ENCODE assay signal across 33 cellular contexts in genomic region chr22:31932863-31933262, GRCh38.
"Had no signal": no experiment of that assay in that cellular context is flagged by ENCODE, and none has a peak within 500 bp of the region (broad histone marks: within the 10 kb centered on the region; RNA-seq: fewer than 3 reads in every experiment).

No MANE protein-coding gene starts in this region.

- H3K36me3 Mint-ChIP-seq: activated naive CD4-positive, alpha-beta T cell treated with anti-CD3 and anti-CD28 coated beads, Interleukin-2, amount 50 U/mL, for 24 hours; memory B cell; stimulated activated naive B cell treated with anti-CD40 and anti-IgM and Interleukin-4, amounts not matched to agents 10 μg/mL and 1 μg/mL and 100 μg/mL, for 72 hours had no signal

- H3K36me3 ChIP-seq: breast epithelium, right lobe of liver, stomach, tibial artery, upper lobe of right lung, WERI-Rb-1 had no signal

- H3K4me1 ChIP-seq: breast epithelium, foreskin keratinocyte, parathyroid adenoma, right lobe of liver, stomach, tibial artery, upper lobe of right lung had no signal

- H3K27ac ChIP-seq: breast epithelium, foreskin keratinocyte, parathyroid adenoma, right lobe of liver, stomach, tibial artery, upper lobe of right lung, WERI-Rb-1 had no signal

- H3K9me3 Mint-ChIP-seq: activated CD4-positive, alpha-beta memory T cell treated with anti-CD3 and anti-CD28 coated beads, Interleukin-2, amount 10 ng/mL, durations not matched to agents 7 days and 5 days; activated CD4-positive, alpha-beta T cell treated with anti-CD3 and anti-CD28 coated beads, Interleukin-2, amount 10 ng/mL, durations not matched to agents 7 days and 5 days; activated naive CD4-positive, alpha-beta T cell treated with anti-CD3 and anti-CD28 coated beads, Interleukin-2, amount 50 U/mL, for 24 hours; activated naive CD8-positive, alpha-beta T cell treated with anti-CD3 and anti-CD28 coated beads, Interleukin-2, amount 50 U/mL, for 24 hours; activated T-cell treated with anti-CD3 and anti-CD28 coated beads, Interleukin-2, amount 50 U/mL, for 24 hours; activated T-helper 17 cell treated with anti-CD3 and anti-CD28 coated beads, Interleukin-2, amount 50 U/mL, for 72 hours; central memory CD8-positive, alpha-beta T cell; effector memory CD8-positive, alpha-beta T cell; memory B cell; naive thymus-derived CD8-positive, alpha-beta T cell; neural crest cell; stimulated activated naive B cell treated with anti-CD40 and anti-IgM and Interleukin-4, amounts not matched to agents 10 μg/mL and 1 μg/mL and 100 μg/mL, for 72 hours; T-helper 1 cell treated with Interleukin-12 subunit alpha and Interleukin-12 subunit beta and Interleukin-4 antibody, amounts not matched to agents 30 μg/mL and 1 μg/mL, for 36 hours had no signal

- H3K27me3 ChIP-seq: breast epithelium, right lobe of liver, stomach, tibial artery, upper lobe of right lung had no signal

- H3K4me3 ChIP-seq: breast epithelium, right lobe of liver, stomach, tibial artery, upper lobe of right lung had no signal

- H3K4me1 Mint-ChIP-seq: activated naive CD4-positive, alpha-beta T cell treated with anti-CD3 and anti-CD28 coated beads, Interleukin-2, amount 50 U/mL, for 24 hours; activated naive CD8-positive, alpha-beta T cell treated with anti-CD3 and anti-CD28 coated beads, Interleukin-2, amount 50 U/mL, for 24 hours; activated T-helper 17 cell treated with anti-CD3 and anti-CD28 coated beads, Interleukin-2, amount 50 U/mL, for 72 hours; central memory CD8-positive, alpha-beta T cell; memory B cell; naive thymus-derived CD8-positive, alpha-beta T cell; neural crest cell; stimulated activated naive B cell treated with anti-CD40 and anti-IgM and Interleukin-4, amounts not matched to agents 10 μg/mL and 1 μg/mL and 100 μg/mL, for 72 hours had no signal

- H3K9ac ChIP-seq: parathyroid adenoma had no signal

- H2AFZ ChIP-seq: parathyroid adenoma had no signal

- H3K9me3 ChIP-seq: breast epithelium, right lobe of liver, stomach, tibial artery, upper lobe of right lung had no signal

- H3K4me3 Mint-ChIP-seq: activated CD4-positive, alpha-beta memory T cell treated with anti-CD3 and anti-CD28 coated beads, Interleukin-2, amount 10 ng/mL, durations not matched to agents 7 days and 5 days; activated CD4-positive, alpha-beta T cell treated with anti-CD3 and anti-CD28 coated beads, Interleukin-2, amount 10 ng/mL, durations not matched to agents 7 days and 5 days; activated naive CD4-positive, alpha-beta T cell treated with anti-CD3 and anti-CD28 coated beads, Interleukin-2, amount 50 U/mL, for 24 hours; activated naive CD8-positive, alpha-beta T cell treated with anti-CD3 and anti-CD28 coated beads, Interleukin-2, amount 50 U/mL, for 24 hours; activated T-cell treated with anti-CD3 and anti-CD28 coated beads, Interleukin-2, amount 50 U/mL, for 24 hours; activated T-helper 17 cell treated with anti-CD3 and anti-CD28 coated beads, Interleukin-2, amount 50 U/mL, for 72 hours; central memory CD8-positive, alpha-beta T cell; effector memory CD8-positive, alpha-beta T cell; memory B cell; naive thymus-derived CD8-positive, alpha-beta T cell; neural crest cell; stimulated activated naive B cell treated with anti-CD40 and anti-IgM and Interleukin-4, amounts not matched to agents 10 μg/mL and 1 μg/mL and 100 μg/mL, for 72 hours; T-helper 1 cell treated with Interleukin-12 subunit alpha and Interleukin-12 subunit beta and Interleukin-4 antibody, amounts not matched to agents 30 μg/mL and 1 μg/mL, for 36 hours had no signal

- H3K27ac Mint-ChIP-seq: activated CD4-positive, alpha-beta memory T cell treated with anti-CD3 and anti-CD28 coated beads, Interleukin-2, amount 10 ng/mL, durations not matched to agents 7 days and 5 days; activated CD4-positive, alpha-beta T cell treated with anti-CD3 and anti-CD28 coated beads, Interleukin-2, amount 10 ng/mL, durations not matched to agents 7 days and 5 days; activated naive CD4-positive, alpha-beta T cell treated with anti-CD3 and anti-CD28 coated beads, Interleukin-2, amount 50 U/mL, for 24 hours; activated naive CD8-positive, alpha-beta T cell treated with anti-CD3 and anti-CD28 coated beads, Interleukin-2, amount 50 U/mL, for 24 hours; activated T-cell treated with anti-CD3 and anti-CD28 coated beads, Interleukin-2, amount 50 U/mL, for 24 hours; activated T-helper 17 cell treated with anti-CD3 and anti-CD28 coated beads, Interleukin-2, amount 50 U/mL, for 72 hours; memory B cell; stimulated activated naive B cell treated with anti-CD40 and anti-IgM and Interleukin-4, amounts not matched to agents 10 μg/mL and 1 μg/mL and 100 μg/mL, for 72 hours; T-helper 1 cell treated with Interleukin-12 subunit alpha and Interleukin-12 subunit beta and Interleukin-4 antibody, amounts not matched to agents 30 μg/mL and 1 μg/mL, for 36 hours had no signal

- DNase-seq: activated CD4-positive, alpha-beta memory T cell treated with anti-CD3 and anti-CD28 coated beads, Interleukin-2, amount 10 ng/mL, durations not matched to agents 7 days and 5 days; activated CD4-positive, alpha-beta T cell treated with anti-CD3 and anti-CD28 coated beads, Interleukin-2, amount 10 ng/mL, durations not matched to agents 7 days and 5 days; activated CD4-positive, CD25-positive, alpha-beta regulatory T cell treated with anti-CD3 and anti-CD28 coated beads, Interleukin-2, amount 50 U/mL, for 72 hours; activated CD8-positive, alpha-beta memory T cell treated with anti-CD3 and anti-CD28 coated beads, Interleukin-2, amount 50 U/mL, for 48 hours; activated gamma-delta T cell treated with Interleukin-2 at 50 U/mL for 16 hours; activated naive CD8-positive, alpha-beta T cell treated with anti-CD3 and anti-CD28 coated beads, Interleukin-2, amount 50 U/mL, for 24 hours; activated T-cell treated with anti-CD3 and anti-CD28 coated beads, Interleukin-2, amount 50 U/mL, for 24 hours; amygdala; effector memory CD8-positive, alpha-beta T cell; foreskin keratinocyte; islet precursor cell; left cardiac atrium; midbrain; naive thymus-derived CD8-positive, alpha-beta T cell; occipital lobe; stimulated activated CD4-positive, alpha-beta T cell treated with anti-CD3 and anti-CD28 coated beads, Interleukin-12 subunit alpha, Interleukin-12 subunit beta, amount 100 ng/mL, for 4 hours; stimulated activated CD4-positive, alpha-beta T cell treated with anti-CD3 and anti-CD28 coated beads, Interleukin-4, amount 100 ng/mL, for 24 hours; stimulated activated naive B cell treated with anti-CD40 and anti-IgM and Interleukin-4, amounts not matched to agents 10 μg/mL and 1 μg/mL and 100 μg/mL, for 72 hours; stomach; SW 1271; T1000; tibial artery; upper lobe of right lung; WERI-Rb-1 had no signal
